ENCODE assay signal across 21 cellular contexts in the genomic region with DNA sequence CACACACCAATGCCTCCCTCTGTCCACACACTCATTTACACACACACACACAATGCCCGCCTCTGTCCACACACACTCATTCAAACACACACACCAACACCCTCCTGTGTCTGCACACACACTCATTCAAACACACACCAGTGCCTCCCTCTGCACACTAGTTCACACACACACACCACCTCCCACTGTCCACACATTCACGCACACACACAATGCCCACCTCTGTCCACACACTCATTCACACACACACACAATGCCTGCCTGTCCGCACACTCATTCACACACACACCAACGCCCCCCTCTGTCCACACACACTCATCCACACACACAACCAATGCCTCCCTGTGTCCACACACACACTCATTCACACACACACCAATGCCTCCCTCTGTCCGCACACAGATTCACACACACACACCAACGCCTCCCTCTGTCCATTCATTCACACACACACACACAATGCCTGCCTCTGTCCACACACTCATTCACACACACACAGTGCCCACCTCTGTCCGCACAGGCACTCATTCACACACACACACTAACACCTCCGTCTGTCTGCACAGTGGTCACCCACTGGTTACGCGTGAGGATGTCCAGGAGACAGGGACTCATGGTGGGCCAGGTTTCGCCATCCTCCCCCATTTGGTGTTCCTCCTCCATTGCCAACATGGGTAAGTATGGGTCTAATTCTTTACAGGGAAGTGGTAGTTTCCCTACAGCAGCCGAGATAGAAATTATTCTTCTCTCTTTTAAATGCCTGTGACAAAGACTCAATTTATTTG.
"Had no signal": no experiment of that assay in that cellular context is flagged by ENCODE, and none has a peak within 500 bp of the region (broad histone marks: within the 10 kb centered on the region; RNA-seq: fewer than 3 reads in every experiment).

No MANE protein-coding gene starts in this region.

- H3K27me3 ChIP-seq: SJSA1 had no signal

- H3K27ac ChIP-seq: KMS-11, SJSA1, SK-N-MC had no signal

- DNase-seq: Kasumi-1, MM.1S, NCI-H1092 treated with DMSO at 0.1 percent for 48 hours, NCI-H1436, NCI-H187, NCI-H2029, NCI-H2081 treated with DMSO at 0.1 percent for 48 hours, NCI-H2171 treated with DMSO at 0.1 percent for 48 hours, NCI-H345, NCI-H446 treated with DMSO at 0.1 percent for 48 hours, NCI-H510A treated with DMSO at 0.1 percent for 48 hours, NCI-H526 treated with DMSO at 0.1 percent for 48 hours, NCI-H748 treated with DMSO at 0.1 percent for 48 hours, Right ventricle myocardium superior, RPMI8226, SIG-M5 had no signal

- H3K36me3 ChIP-seq: SJSA1 had no signal

- ATAC-seq: K562 had no signal

- H3K9me3 ChIP-seq: SJSA1 had no signal

- H3K9ac ChIP-seq: KMS-11 had no signal

- FAIRE-seq: RCC 7860 had no signal

- H3K4me1 ChIP-seq: SJSA1 had no signal

- H3K4me3 ChIP-seq: K562, SJSA1, SK-N-MC had no signal

- H3K4me2 ChIP-seq: KMS-11 had no signal
